ENCODE assay signal across 25 cellular contexts in the genomic region with DNA sequence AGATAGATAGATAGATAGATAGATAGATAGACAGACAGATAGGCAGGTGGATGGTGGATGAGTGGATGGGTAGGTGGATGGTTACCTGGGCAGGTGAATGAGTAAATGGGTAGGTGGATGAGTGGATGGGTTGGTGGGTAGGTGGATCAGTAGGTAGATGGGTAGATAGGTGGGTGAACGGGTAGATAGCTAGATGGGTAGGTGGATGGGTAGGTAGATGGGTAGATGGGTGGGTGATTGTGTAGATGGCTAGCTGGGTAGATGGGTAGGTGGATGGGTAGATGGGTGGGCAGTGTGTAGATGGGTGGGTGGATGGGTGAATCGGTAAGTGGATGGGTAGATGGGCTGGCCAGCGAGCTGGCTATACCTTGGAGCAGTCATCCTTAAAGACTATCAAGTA. TPM values are rescaled to one million over a fixed set of nuclear protein-coding genes. Genes with fewer than 3 reads are reported as not detected.
DNase-seq lines count a peak whose midpoint lies in the region; ATAC-seq, FAIRE-seq and TF ChIP-seq lines count a peak whose summit lies in the region.
"Had no signal": no experiment of that assay in that cellular context is flagged by ENCODE, and none has a peak within 500 bp of the region (broad histone marks: within the 10 kb centered on the region; RNA-seq: fewer than 3 reads in every experiment).

No MANE protein-coding gene starts in this region.

- no peak for TF ChIP-seq RAD21 in IMR-90 (IDR thresholded peaks at IDR 0.05; ENCODE audit: low read length)

- H3K36me3 ChIP-seq in HEK293 (ENCODE audit: control insufficient read depth in 2 of 2, insufficient read depth in 1 of 2, low read length in 2 of 2) (peaks cover 0 to 8% of the 10 kb centered on the region in 2 experiments; a peak in 2 of 3 replicates), IMR-90 (ENCODE audit: control insufficient read depth, insufficient read depth, low read length) (no peaks in the 10 kb centered on the region)
- H3K36me3 ChIP-seq: BE2C; BLaER1 treated with 17β-estradiol and CSF1 and Interleukin-3, amounts not matched to agents 10 nM and 100 nM had no signal

- H2BK15ac ChIP-seq in IMR-90 (ENCODE audit: low read depth, low read length) = no peak overlapping the region

- H3K27me3 ChIP-seq in IMR-90 (ENCODE audit: control insufficient read depth, insufficient read depth, low read length) = no peaks in the 10 kb centered on the region; the same call in none of the 2 replicates
- H3K27me3 ChIP-seq: BE2C; BLaER1 treated with 17β-estradiol and CSF1 and Interleukin-3, amounts not matched to agents 10 nM and 100 nM had no signal

- TF ChIP-seq POLR2A in IMR-90 (IDR thresholded peaks at IDR 0.05; ENCODE audit: low read depth, low read length) = no peak

- H3K79me1 ChIP-seq in IMR-90 (ENCODE audit: low read depth in 1 of 2, low read length in 2 of 2) = no peaks in the 10 kb centered on the region

- DNase-seq in IMR-90 = no peak
- DNase-seq in ecto neural progenitor cell (ENCODE audit: low spot score) = peak; percentile 16
- no peak for DNase-seq in urothelium cell line (ENCODE audit: low spot score)
- DNase-seq in HPDE6-E6E7 (ENCODE audit: extremely low spot score) = no peak
- DNase-seq in left cardiac atrium = no peak
- no peak for DNase-seq in stimulated activated CD4-positive, alpha-beta T cell treated with anti-CD3 and anti-CD28 coated beads, Interleukin-1b, Interleukin-23, amount 100 ng/mL, for 48 hours
- DNase-seq: 8988T; ACHN; AML-193; BE2C; Calu3; CD4-positive, alpha-beta T cell; COR-L47; DMS53; DMS79 treated with DMSO at 0.1 percent for 48 hours; GF-D8; H9; HFFc6 had no signal

- H3K56ac ChIP-seq in IMR-90 (ENCODE audit: extremely low read depth, insufficient read depth, low read length) = no peak overlapping the region

- 85% methylated on average over 2 of the region's 3 CpGs; no CpG with 5 or more reads in 1 of the 2 experiments for WGBS in IMR-90 (ENCODE audit: extremely low coverage in 2 of 2, insufficient read length in 1 of 2), 2 experiments

- POLR2A ChIA-PET in HEK293 (lab: Yijun Ruan, JAX) (no interaction called here), IMR-90 (lab: Charles Lee; ENCODE audit: unreplicated experiment) (no interaction called here)

- no peaks in the 10 kb centered on the region for H3K9me3 ChIP-seq in HEK293 (ENCODE audit: control insufficient read depth, insufficient read depth, low read depth, low read length)
- no peaks in the 10 kb centered on the region for H3K9me3 ChIP-seq in IMR-90 (ENCODE audit: control insufficient read depth, insufficient read depth, low read length)
- H3K9me3 ChIP-seq: A549; BE2C; BLaER1 treated with 17β-estradiol and CSF1 and Interleukin-3, amounts not matched to agents 10 nM and 100 nM had no signal

- no peak overlapping the region for H3K18ac ChIP-seq in IMR-90 (ENCODE audit: low read depth, low read length)

- intact Hi-C loops in IMR-90 (cut with micrococcal nuclease) = no loop called here
- intact Hi-C loops in left cardiac atrium (cut with DNase I) = no loop called here

- TF ChIP-seq CTCF in HEK293 (tag by site-specific recombination; IDR thresholded peaks at IDR 0.05) (no peak), IMR-90 (conservative IDR thresholded peaks at IDR 0.05; ENCODE audit: low read depth, low read length) (no peak)

- ATAC-seq in IMR-90 (ENCODE audit: low read depth) (no peak), left cardiac atrium (no peak)
- ATAC-seq: A549, GM23338, HCT116 had no signal

- CTCF ChIA-PET in HEK293 (lab: Yijun Ruan, JAX) (interaction anchor here (0.7 to 1.9 kb wide), 2 partner anchors 21 to 156 kb away, joined by 3 to 5 read pairs; no protein-coding TSS in a partner anchor), IMR-90 (lab: Yijun Ruan, JAX) (no interaction called here)

- peak; percentile 90 for FAIRE-seq in urothelium cell line (lab: Jason Lieb, UNC)
- FAIRE-seq: A549, GM12891, GM18507 had no signal

- no peaks in the 10 kb centered on the region for H4K20me1 ChIP-seq in IMR-90 (ENCODE audit: insufficient read depth, low read length)
- H4K20me1 ChIP-seq: BLaER1 treated with 17β-estradiol and CSF1 and Interleukin-3, amounts not matched to agents 10 nM and 100 nM had no signal

- H3K27ac ChIP-seq in HEK293 (ENCODE audit: extremely low read depth, low read depth, low read length) = no peak overlapping the region
- no peak overlapping the region for H3K27ac ChIP-seq in IMR-90 (ENCODE audit: insufficient read depth, low read length)
- H3K27ac ChIP-seq: A549; BLaER1 treated with 17β-estradiol and CSF1 and Interleukin-3, amounts not matched to agents 10 nM and 100 nM had no signal

- H3K9me1 ChIP-seq in IMR-90 (ENCODE audit: insufficient read depth, low read length) = no peaks in the 10 kb centered on the region

- in situ Hi-C loops in IMR-90 (cut with MboI; ENCODE audit: low sequenced_read_pairs) = no loop called here

- no peak overlapping the region for H3K4me2 ChIP-seq in IMR-90 (ENCODE audit: low read depth, low read length)
- H3K4me2 ChIP-seq: A549; BLaER1 treated with 17β-estradiol and CSF1 and Interleukin-3, amounts not matched to agents 10 nM and 100 nM; GM23338 had no signal

- no peak overlapping the region for H2BK120ac ChIP-seq in IMR-90 (ENCODE audit: low read depth, low read length)

- no peak overlapping the region for H4K91ac ChIP-seq in IMR-90 (ENCODE audit: insufficient read depth, low read depth, low read length)

- dilution Hi-C loops in IMR-90 (cut with HindIII; ENCODE audit: low sequenced_read_pairs, unreplicated experiment) = no loop called here

- H4K8ac ChIP-seq in IMR-90 (ENCODE audit: low read depth in 2 of 2, low read length in 2 of 2) = no peak overlapping the region

- no peak overlapping the region for H2BK20ac ChIP-seq in IMR-90 (ENCODE audit: low read depth, low read length)

- no peak overlapping the region for H2AK5ac ChIP-seq in IMR-90 (ENCODE audit: low read depth, low read length)

- H2BK5ac ChIP-seq in IMR-90 (ENCODE audit: low read depth, low read length, poor library complexity, severe bottlenecking) = no peak overlapping the region

- H4K5ac ChIP-seq in IMR-90 (ENCODE audit: low read depth, low read length) = no peak overlapping the region

- no peak overlapping the region for H3K9ac ChIP-seq in IMR-90 (ENCODE audit: low read depth, low read length)
- H3K9ac ChIP-seq: BLaER1 treated with 17β-estradiol and CSF1 and Interleukin-3, amounts not matched to agents 10 nM and 100 nM had no signal

- no peak overlapping the region for H2AK9ac ChIP-seq in IMR-90 (replicated peaks; ENCODE audit: low read depth, low read length, poor library complexity)

- no peak overlapping the region for H3K23ac ChIP-seq in IMR-90 (ENCODE audit: low read depth, low read length)

- no peak overlapping the region for H3K14ac ChIP-seq in IMR-90 (replicated peaks; ENCODE audit: low read depth, low read length)

- H3K4me3 ChIP-seq in HEK293 (ENCODE audit: low read depth, low read length) (no peak overlapping the region), IMR-90 (ENCODE audit: insufficient read depth, low read depth, low read length) (no peak overlapping the region)
- H3K4me3 ChIP-seq: A549; BLaER1 treated with 17β-estradiol and CSF1 and Interleukin-3, amounts not matched to agents 10 nM and 100 nM; GM23338 had no signal

- no TSS peak for BruUV-seq in IMR-90 (replicated peaks; lab: Mats Ljungman, UMichigan)

- H2AFZ ChIP-seq in IMR-90 (replicated peaks; ENCODE audit: low read length, poor library complexity) = peak overlapping the region; percentile 58
- H2AFZ ChIP-seq: GM23338 had no signal

- H3K4ac ChIP-seq in IMR-90 (ENCODE audit: low read depth, low read length) = no peak overlapping the region

- H3K4me1 ChIP-seq in HEK293 (ENCODE audit: control insufficient read depth, insufficient read depth, low read length) = no peaks in the 10 kb centered on the region; the same call in 1 of the 2 replicates
- peaks cover 1% of the 10 kb centered on the region for H3K4me1 ChIP-seq in IMR-90 (ENCODE audit: control insufficient read depth, insufficient read depth, low read length)
- H3K4me1 ChIP-seq: BE2C had no signal

TF ChIP-seq in HEK293, 187 proteins besides CTCF, POLR2A, EP300 and RAD21 (continues in another document):
- peak; percentile 95 for TF ChIP-seq ZFHX2 (tag by site-specific recombination; conservative IDR thresholded peaks at IDR 0.05)
- no peak for TF ChIP-seq ZNF530 (tag by site-specific recombination; IDR thresholded peaks at IDR 0.05; ENCODE audit: low read depth)
- TF ChIP-seq ZNF658 (tag by site-specific recombination; IDR thresholded peaks at IDR 0.05) = no peak
- TF ChIP-seq ZFP37 (tag by site-specific recombination; IDR thresholded peaks at IDR 0.05) = no peak
- TF ChIP-seq ZNF121 (tag by site-specific recombination; IDR thresholded peaks at IDR 0.05) = no peak
- TF ChIP-seq ZNF350 (tag by site-specific recombination; IDR thresholded peaks at IDR 0.05) = no peak
- TF ChIP-seq ZNF274 (IDR thresholded peaks at IDR 0.05; ENCODE audit: low read length) = no peak
- no peak for TF ChIP-seq ZNF274 (tag by site-specific recombination; IDR thresholded peaks at IDR 0.05; ENCODE audit: borderline replicate concordance)
- TF ChIP-seq ZNF248 (tag by site-specific recombination; IDR thresholded peaks at IDR 0.05) = no peak
- TF ChIP-seq ZBTB20 (tag by site-specific recombination; IDR thresholded peaks at IDR 0.05) = no peak
- TF ChIP-seq ZNF133 (tag by site-specific recombination; IDR thresholded peaks at IDR 0.05) = no peak
- TF ChIP-seq EGR2 (tag by site-specific recombination; IDR thresholded peaks at IDR 0.05; ENCODE audit: low read depth) = peak; percentile 98

TF ChIP-seq in IMR-90, 13 proteins besides CTCF, POLR2A, EP300 and RAD21:
- no peak for TF ChIP-seq SMC3 (IDR thresholded peaks at IDR 0.05; ENCODE audit: low read depth, low read length)
- TF ChIP-seq CHD1 (IDR thresholded peaks at IDR 0.05; ENCODE audit: low read depth, low read length) = no peak
- no peak for TF ChIP-seq RFX5 (IDR thresholded peaks at IDR 0.05; ENCODE audit: low read depth, low read length)
- TF ChIP-seq, protein P1, sequence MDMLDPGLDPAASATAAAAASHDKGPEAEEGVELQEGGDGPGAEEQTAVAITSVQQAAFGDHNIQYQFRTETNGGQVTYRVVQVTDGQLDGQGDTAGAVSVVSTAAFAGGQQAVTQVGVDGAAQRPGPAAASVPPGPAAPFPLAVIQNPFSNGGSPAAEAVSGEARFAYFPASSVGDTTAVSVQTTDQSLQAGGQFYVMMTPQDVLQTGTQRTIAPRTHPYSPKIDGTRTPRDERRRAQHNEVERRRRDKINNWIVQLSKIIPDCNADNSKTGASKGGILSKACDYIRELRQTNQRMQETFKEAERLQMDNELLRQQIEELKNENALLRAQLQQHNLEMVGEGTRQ (IDR thresholded peaks at IDR 0.05; ENCODE audit: low read depth, low read length) = no peak
- no peak for TF ChIP-seq BHLHE40 (IDR thresholded peaks at IDR 0.05; ENCODE audit: low read depth, low read length)
- TF ChIP-seq MAZ (IDR thresholded peaks at IDR 0.05; ENCODE audit: borderline replicate concordance, low read depth, low read length) = no peak

RNA-seq across cellular contexts. Expression of a gene that starts 21.8 kb away (rescaled TPM):
- total RNA-seq in IMR-90 (2012; rRNA removed) = 3.3 and 4.5 TPM in 2 replicates
- 2.9 and 3.1 TPM in 2 replicates for polyA plus RNA-seq in IMR-90 (2012; rRNA removed)
- polyA plus RNA-seq in IMR-90 (2012; cell fraction: cytosol; rRNA removed) = 1.0 and 3.0 TPM in 2 replicates
- 5.5 and 19.7 TPM in 2 replicates for polyA plus RNA-seq in IMR-90 (2012; cell fraction: nucleus; rRNA removed; ENCODE audit: low replicate concordance)
- total RNA-seq in left cardiac atrium = 1 to 10 TPM; 3.7 to 9.6 TPM
